ENCODE assay signal across 22 cellular contexts in the genomic region with DNA sequence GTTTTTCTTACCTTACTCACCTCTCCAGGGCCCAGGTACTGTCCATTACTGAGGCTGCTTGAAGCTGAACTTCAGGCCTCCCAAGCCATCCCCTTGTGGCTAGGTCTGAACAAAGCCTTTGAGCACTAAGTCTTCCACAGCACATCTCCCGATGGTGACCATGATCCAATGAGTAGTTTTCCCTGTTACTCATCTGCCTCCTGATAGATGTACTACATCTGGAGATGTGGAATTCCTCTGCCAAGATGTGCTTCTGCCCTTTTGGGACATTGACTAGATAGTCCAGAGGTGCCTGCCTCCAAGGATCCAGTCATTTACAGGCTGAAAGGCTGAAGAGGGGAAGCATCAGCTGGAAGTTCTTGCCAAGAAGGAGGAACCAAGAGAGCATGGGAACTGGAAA. TPM values are rescaled to one million over a fixed set of nuclear protein-coding genes. Genes with fewer than 3 reads are reported as not detected.
DNase-seq lines count a peak whose midpoint lies in the region; ATAC-seq and TF ChIP-seq lines count a peak whose summit lies in the region.
"Had no signal": no experiment of that assay in that cellular context is flagged by ENCODE, and none has a peak within 500 bp of the region (broad histone marks: within the 10 kb centered on the region; RNA-seq: fewer than 3 reads in every experiment).

No MANE protein-coding gene starts in this region.

- H4K91ac ChIP-seq in IMR-90 (ENCODE audit: insufficient read depth, low read depth, low read length): peak overlapping the region; percentile 44; the same call in 1 of the 2 replicates

- H3K14ac ChIP-seq in IMR-90 (replicated peaks; ENCODE audit: low read depth, low read length): peak overlapping the region; percentile 16

- H4K20me1 ChIP-seq in GM23248 (ENCODE audit: insufficient read depth) (no peaks in the 10 kb centered on the region), IMR-90 (ENCODE audit: insufficient read depth, low read length) (no peaks in the 10 kb centered on the region)
- H4K20me1 ChIP-seq: BLaER1 treated with 17β-estradiol and CSF1 and Interleukin-3, amounts not matched to agents 10 nM and 100 nM had no signal

- dilution Hi-C loops in IMR-90 (cut with HindIII; ENCODE audit: low sequenced_read_pairs, unreplicated experiment): no loop called here

- peak overlapping the region; percentile 69; the same call in 1 of the 2 replicates for H2AK5ac ChIP-seq in IMR-90 (ENCODE audit: low read depth, low read length)

- peak overlapping the region; percentile 54; the same call in 1 of the 3 replicates for H2BK15ac ChIP-seq in IMR-90 (ENCODE audit: low read depth, low read length)

- CTCF ChIA-PET in IMR-90 (lab: Yijun Ruan, JAX): interaction anchor here (1.8 kb wide), 1 partner anchor 13 kb away, joined by 4 read pairs; no protein-coding TSS in a partner anchor

- peaks cover 21% of the 10 kb centered on the region for H3F3A ChIP-seq in GM23248 (ENCODE audit: insufficient read depth)

- H3K56ac ChIP-seq in IMR-90 (ENCODE audit: extremely low read depth, insufficient read depth, low read length): no peak overlapping the region

- H3K9me3 ChIP-seq in GM23248 (ENCODE audit: low read depth) (no peaks in the 10 kb centered on the region), IMR-90 (ENCODE audit: control insufficient read depth, insufficient read depth, low read length) (peaks cover 2% of the 10 kb centered on the region; the same call in 1 of the 2 replicates)
- H3K9me3 ChIP-seq: A549 had no signal

- H2BK20ac ChIP-seq in IMR-90 (ENCODE audit: low read depth, low read length): peak overlapping the region; percentile 26; the same call in 1 of the 2 replicates

- H2AK9ac ChIP-seq in IMR-90 (replicated peaks; ENCODE audit: low read depth, low read length, poor library complexity): no peak overlapping the region

- in situ Hi-C loops in GM23248 (cut with MboI) (no loop called here), IMR-90 (cut with MboI; ENCODE audit: low sequenced_read_pairs) (no loop called here)

- 94 to 95% methylated on average over 1 of the region's 1 CpG for WGBS in GM23248 (ENCODE audit: low coverage in 1 of 2, low lambda C conversion rate in 2 of 2, missing lambda C conversion rate in 2 of 2), 2 experiments
- no CpG with 5 or more reads among the region's 1 CpG for WGBS in IMR-90 (ENCODE audit: extremely low coverage in 2 of 2, insufficient read length in 1 of 2), 2 experiments

- H3K4me3 ChIP-seq in GM23248 (no peak overlapping the region), IMR-90 (ENCODE audit: insufficient read depth, low read depth, low read length) (no peak overlapping the region)
- H3K4me3 ChIP-seq: A549; BLaER1 treated with 17β-estradiol and CSF1 and Interleukin-3, amounts not matched to agents 10 nM and 100 nM; PC-9 had no signal

- 0 out of 2 replicates have a peak overlapping the region, but pooled peaks have one; percentile 23 for H3K23ac ChIP-seq in IMR-90 (ENCODE audit: low read depth, low read length)

- no peaks in the 10 kb centered on the region for H3K9me3 Mint-ChIP-seq in type B pancreatic cell
- H3K9me3 Mint-ChIP-seq: CD8-positive, alpha-beta memory T cell; T-cell had no signal

- H3K9me1 ChIP-seq in IMR-90 (ENCODE audit: insufficient read depth, low read length): peaks cover 13% of the 10 kb centered on the region

- H3K4ac ChIP-seq in IMR-90 (ENCODE audit: low read depth, low read length): 0 out of 2 replicates have a peak overlapping the region, but pooled peaks have one; percentile 4

- H2BK120ac ChIP-seq in IMR-90 (ENCODE audit: low read depth, low read length): no peak overlapping the region

- H3K4me2 ChIP-seq in GM23248 (ENCODE audit: unreplicated experiment) (no peak overlapping the region), IMR-90 (ENCODE audit: low read depth, low read length) (no peak overlapping the region)
- H3K4me2 ChIP-seq: A549; BLaER1 treated with 17β-estradiol and CSF1 and Interleukin-3, amounts not matched to agents 10 nM and 100 nM; PC-9 had no signal

- H3K27me3 ChIP-seq in GM23248 (replicated peaks; ENCODE audit: insufficient read depth): no peaks in the 10 kb centered on the region
- H3K27me3 ChIP-seq in IMR-90 (ENCODE audit: control insufficient read depth, insufficient read depth, low read length): no peaks in the 10 kb centered on the region
- H3K27me3 ChIP-seq: BLaER1 treated with 17β-estradiol and CSF1 and Interleukin-3, amounts not matched to agents 10 nM and 100 nM had no signal

- no peaks in the 10 kb centered on the region for H3K79me2 ChIP-seq in GM23248 (ENCODE audit: insufficient read depth)

- no peak for TF ChIP-seq RAD21 in IMR-90 (IDR thresholded peaks at IDR 0.05; ENCODE audit: low read length)

- no peak for TF ChIP-seq POLR2A in IMR-90 (IDR thresholded peaks at IDR 0.05; ENCODE audit: low read depth, low read length)

- peak overlapping the region; percentile 49; the same call in 1 of the 2 replicates for H3K18ac ChIP-seq in IMR-90 (ENCODE audit: low read depth, low read length)

- H3K4me3 Mint-ChIP-seq in type B pancreatic cell: no peak overlapping the region
- H3K4me3 Mint-ChIP-seq: T-cell had no signal

- H2AFZ ChIP-seq in GM23248: no peak overlapping the region
- peak overlapping the region; percentile 45 for H2AFZ ChIP-seq in IMR-90 (replicated peaks; ENCODE audit: low read length, poor library complexity)
- H2AFZ ChIP-seq: PC-9 had no signal

- H3K36me3 Mint-ChIP-seq in type B pancreatic cell: no peaks in the 10 kb centered on the region
- H3K36me3 Mint-ChIP-seq: CD8-positive, alpha-beta memory T cell; T-cell had no signal

- peak; percentile 12 for DNase-seq in GM23248
- DNase-seq in IMR-90: no peak
- DNase-seq in islet precursor cell: peak; percentile 74
- DNase-seq in type B pancreatic cell (ENCODE audit: extremely low spot score, unreplicated experiment): no peak
- no peak for DNase-seq in OCI-M1 (lab: John Stamatoyannopoulos, UW)
- DNase-seq: AML-193; CD8-positive, alpha-beta memory T cell; KBM-7; MV-4-11; NCI-H1105; NCI-H1436 treated with DMSO at 0.1 percent for 48 hours; NCI-H1930; NCI-H2107; NCI-H524 treated with DMSO at 0.1 percent for 48 hours; NCI-H774; PC-9; Right ventricle myocardium superior; T-cell had no signal

- no peak overlapping the region for H2BK5ac ChIP-seq in IMR-90 (ENCODE audit: low read depth, low read length, poor library complexity, severe bottlenecking)

- H3K4me1 ChIP-seq in GM23248 (ENCODE audit: insufficient read depth) (peaks cover 14% of the 10 kb centered on the region), IMR-90 (ENCODE audit: control insufficient read depth, insufficient read depth, low read length) (peaks cover 15% of the 10 kb centered on the region)

- H4K8ac ChIP-seq in IMR-90 (ENCODE audit: low read depth in 2 of 2, low read length in 2 of 2): peak overlapping the region in 1 of 2 experiments; percentile 8; a peak in 1 of 4 replicates

- intact Hi-C loops in IMR-90 (cut with micrococcal nuclease): no loop called here

- H3K9me2 ChIP-seq in GM23248 (ENCODE audit: insufficient read depth): no peaks in the 10 kb centered on the region

- H3K9ac ChIP-seq in GM23248: no peak overlapping the region
- no peak overlapping the region for H3K9ac ChIP-seq in IMR-90 (ENCODE audit: low read depth, low read length)
- H3K9ac ChIP-seq: BLaER1 treated with 17β-estradiol and CSF1 and Interleukin-3, amounts not matched to agents 10 nM and 100 nM had no signal

- POLR2A ChIA-PET in IMR-90 (lab: Charles Lee; ENCODE audit: unreplicated experiment): no interaction called here

- no TSS peak for BruUV-seq in IMR-90 (replicated peaks; lab: Mats Ljungman, UMichigan)

- TF ChIP-seq CTCF in IMR-90 (conservative IDR thresholded peaks at IDR 0.05; ENCODE audit: low read depth, low read length) (no peak), type B pancreatic cell (conservative IDR thresholded peaks at IDR 0.05) (no peak)

- peaks cover 4% of the 10 kb centered on the region for H3K27me3 Mint-ChIP-seq in type B pancreatic cell

- H3K4me1 Mint-ChIP-seq in type B pancreatic cell (ENCODE audit: unreplicated experiment): peaks cover 28% of the 10 kb centered on the region

- ATAC-seq in IMR-90 (ENCODE audit: low read depth): no peak
- no peak for ATAC-seq in HG03025 (IDR thresholded peaks at IDR 0.05; ENCODE audit: low FRiP score, unreplicated experiment)
- ATAC-seq in GM18520 (IDR thresholded peaks at IDR 0.05; ENCODE audit: unreplicated experiment): no peak
- ATAC-seq: A549, T-cell had no signal

- H4K5ac ChIP-seq in IMR-90 (ENCODE audit: low read depth, low read length): no peak overlapping the region

- H3K79me1 ChIP-seq in IMR-90 (ENCODE audit: low read depth in 1 of 2, low read length in 2 of 2): 0 out of 4 replicates have a peak, but pooled peaks cover 0 to 3% of the 10 kb centered on the region in 2 experiments

- H3K27ac Mint-ChIP-seq in type B pancreatic cell: peak overlapping the region; percentile 50
- H3K27ac Mint-ChIP-seq: T-cell had no signal

- H3K27ac ChIP-seq in GM23248 (no peak overlapping the region), IMR-90 (ENCODE audit: insufficient read depth, low read length) (no peak overlapping the region)
- H3K27ac ChIP-seq: BLaER1 treated with 17β-estradiol and CSF1 and Interleukin-3, amounts not matched to agents 10 nM and 100 nM; PC-9 had no signal

- H3K36me3 ChIP-seq in GM23248 (ENCODE audit: low read depth) (no peaks in the 10 kb centered on the region), IMR-90 (ENCODE audit: control insufficient read depth, insufficient read depth, low read length) (no peaks in the 10 kb centered on the region)
- H3K36me3 ChIP-seq: BLaER1 treated with 17β-estradiol and CSF1 and Interleukin-3, amounts not matched to agents 10 nM and 100 nM had no signal

TF ChIP-seq in IMR-90, 13 proteins besides CTCF, POLR2A, EP300 and RAD21 (continues in another document):
- TF ChIP-seq MAZ (IDR thresholded peaks at IDR 0.05; ENCODE audit: borderline replicate concordance, low read depth, low read length) (no peak), RFX5 (IDR thresholded peaks at IDR 0.05; ENCODE audit: low read depth, low read length) (no peak)

RNA-seq across cellular contexts. Expression of a gene that starts 28.9 kb away (rescaled TPM):
- 9.4 and 11.6 TPM in 2 replicates for total RNA-seq in GM23248 (2014; rRNA removed; shearing (Covaris generic))
- polyA plus RNA-seq in GM23248 (2016; fragmentation: Nextera tagmentation; extraction: Ambion mirVana): 10.8 and 12.5 TPM in 2 replicates
- total RNA-seq in IMR-90 (2012; rRNA removed): 6.6 and 8.6 TPM in 2 replicates
- 5.9 and 7.0 TPM in 2 replicates for polyA plus RNA-seq in IMR-90 (2012; rRNA removed)
- 2.0 and 2.3 TPM in 2 replicates for polyA plus RNA-seq in IMR-90 (2012; cell fraction: cytosol; rRNA removed)
- 2.6 and 15.7 TPM in 2 replicates for polyA plus RNA-seq in IMR-90 (2012; cell fraction: nucleus; rRNA removed; ENCODE audit: low replicate concordance)
- 3.7 and 5.8 TPM in 2 replicates for total RNA-seq in type B pancreatic cell (ENCODE audit: low replicate concordance)

RNA-seq across cellular contexts. Expression of a gene that starts 37.8 kb away (rescaled TPM):
- total RNA-seq in GM23248 (2014; rRNA removed; shearing (Covaris generic)): 39.7 and 41.7 TPM in 2 replicates
- polyA plus RNA-seq in GM23248 (2016; fragmentation: Nextera tagmentation; extraction: Ambion mirVana): 21.1 and 22.7 TPM in 2 replicates
- total RNA-seq in IMR-90 (2012; rRNA removed): 32.3 and 53.3 TPM in 2 replicates
- polyA plus RNA-seq in IMR-90 (2012; rRNA removed): 7.9 and 9.6 TPM in 2 replicates
- polyA plus RNA-seq in IMR-90 (2012; cell fraction: cytosol; rRNA removed): 1.5 and 2.2 TPM in 2 replicates
- polyA plus RNA-seq in IMR-90 (2012; cell fraction: nucleus; rRNA removed; ENCODE audit: low replicate concordance): 1.3 and 8.4 TPM in 2 replicates
- 33.7 and 45.5 TPM in 2 replicates for total RNA-seq in type B pancreatic cell (ENCODE audit: low replicate concordance)

Comparison
In these comparisons a context has a peak if more than half of its experiments do, and no peak if none do; other contexts are left out.
1. DNase-seq: peak in GM23248 (single experiment) and islet precursor cell (single experiment); none in IMR-90 (single experiment), type B pancreatic cell (single experiment) and OCI-M1 (single experiment).